ENCODE assay signal across 33 cellular contexts in the genomic region with DNA sequence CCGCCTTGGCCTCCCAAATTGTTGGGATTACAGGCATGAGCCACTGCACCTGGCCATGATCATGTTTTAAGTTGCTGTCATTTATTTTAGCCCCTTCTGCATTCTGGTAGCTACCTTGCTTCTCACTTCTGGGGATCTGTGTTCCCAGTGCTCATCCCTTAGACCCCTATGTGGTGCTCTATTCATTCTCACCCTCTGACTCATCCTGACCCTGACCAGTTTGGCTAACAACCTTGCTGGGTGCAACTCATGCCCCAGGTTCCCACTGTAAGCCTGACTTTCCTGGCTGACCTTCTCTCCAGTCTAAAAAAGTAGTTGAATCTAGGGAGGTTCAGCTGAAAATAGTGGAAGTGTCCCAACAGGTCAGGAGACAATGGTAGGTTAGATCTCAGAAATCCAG. TPM values are rescaled to one million over a fixed set of nuclear protein-coding genes. Genes with fewer than 3 reads are reported as not detected.
"Had no signal": no experiment of that assay in that cellular context is flagged by ENCODE, and none has a peak within 500 bp of the region (broad histone marks: within the 10 kb centered on the region; RNA-seq: fewer than 3 reads in every experiment).

No MANE protein-coding gene starts in this region.

- H3K36me3 Mint-ChIP-seq: naive thymus-derived CD4-positive, alpha-beta T cell; natural killer cell; stimulated activated effector memory CD8-positive, alpha-beta T cell treated with anti-CD3 and anti-CD28 coated beads, Interleukin-12 subunit alpha, Interleukin-12 subunit beta, amount 100 ng/mL, for 72 hours; type B pancreatic cell had no signal

- H3K4me3 ChIP-seq: ovary, psoas muscle, skin epidermis, smooth muscle cell, spleen, suprapubic skin, testis, tibial artery, transverse colon, upper lobe of right lung, uterus had no signal

- DNase-seq: naive thymus-derived CD4-positive, alpha-beta T cell; natural killer cell; occipital lobe; ovary; posterior cingulate gyrus; psoas muscle; right cardiac atrium; spleen; stimulated activated CD4-positive, alpha-beta T cell treated with anti-CD3 and anti-CD28 coated beads, Interleukin-12 subunit alpha, Interleukin-12 subunit beta, amount 100 ng/mL, for 4 hours; stimulated activated CD4-positive, alpha-beta T cell treated with anti-CD3 and anti-CD28 coated beads, Interleukin-1b, Interleukin-23, amount 100 ng/mL, for 48 hours; stimulated activated CD4-positive, alpha-beta T cell treated with anti-CD3 and anti-CD28 coated beads, Interleukin-4, amount 100 ng/mL, for 24 hours; stimulated activated naive CD4-positive, alpha-beta T cell; stimulated activated naive CD8-positive, alpha-beta T cell treated with anti-CD3 and anti-CD28 coated beads, Interleukin-15, amount 100 ng/mL, for 72 hours; stimulated activated naive CD8-positive, alpha-beta T cell treated with anti-CD3 and anti-CD28 coated beads, Interleukin-15, Interleukin-2, amounts not matched to agents 100 U/mL and 50 U/mL, for 24 hours; substantia nigra; testis; tibial artery; transverse colon; upper lobe of right lung; uterus had no signal

- H3K4me1 ChIP-seq: parathyroid adenoma, psoas muscle, spleen, suprapubic skin, testis, transverse colon, upper lobe of right lung, uterus had no signal

- H2AFZ ChIP-seq: parathyroid adenoma had no signal

- H3K9me3 Mint-ChIP-seq: natural killer cell; nephron; stimulated activated effector memory CD8-positive, alpha-beta T cell treated with anti-CD3 and anti-CD28 coated beads, Interleukin-12 subunit alpha, Interleukin-12 subunit beta, amount 100 ng/mL, for 72 hours; stimulated activated naive CD8-positive, alpha-beta T cell treated with anti-CD3 and anti-CD28 coated beads, Interleukin-15, amount 100 ng/mL, for 72 hours; type B pancreatic cell had no signal

- H3K27ac Mint-ChIP-seq: natural killer cell; nephron; progenitor cell of endocrine pancreas; stimulated activated effector memory CD8-positive, alpha-beta T cell treated with anti-CD3 and anti-CD28 coated beads, Interleukin-12 subunit alpha, Interleukin-12 subunit beta, amount 100 ng/mL, for 72 hours; type B pancreatic cell had no signal

- H3K27me3 Mint-ChIP-seq: progenitor cell of endocrine pancreas, type B pancreatic cell had no signal

- H3K27ac ChIP-seq: ovary, parathyroid adenoma, psoas muscle, skin epidermis, spleen, suprapubic skin, testis, tibial artery, transverse colon, upper lobe of right lung, uterus had no signal

- H3K27me3 ChIP-seq: ovary, spleen, testis, tibial artery, transverse colon, upper lobe of right lung, uterus had no signal

- H3K4me3 Mint-ChIP-seq: naive thymus-derived CD4-positive, alpha-beta T cell; natural killer cell; nephron; neural crest cell; stimulated activated effector memory CD8-positive, alpha-beta T cell treated with anti-CD3 and anti-CD28 coated beads, Interleukin-12 subunit alpha, Interleukin-12 subunit beta, amount 100 ng/mL, for 72 hours; stimulated activated naive CD8-positive, alpha-beta T cell treated with anti-CD3 and anti-CD28 coated beads, Interleukin-15, amount 100 ng/mL, for 72 hours; type B pancreatic cell had no signal

- H3K79me2 ChIP-seq: parathyroid adenoma had no signal

- H3K36me3 ChIP-seq: ovary, spleen, suprapubic skin, tibial artery, transverse colon, upper lobe of right lung, uterus had no signal

- H3K4me2 ChIP-seq: smooth muscle cell had no signal

- H3K4me1 Mint-ChIP-seq: natural killer cell; nephron; stimulated activated effector memory CD8-positive, alpha-beta T cell treated with anti-CD3 and anti-CD28 coated beads, Interleukin-12 subunit alpha, Interleukin-12 subunit beta, amount 100 ng/mL, for 72 hours; stimulated activated naive CD8-positive, alpha-beta T cell treated with anti-CD3 and anti-CD28 coated beads, Interleukin-15, amount 100 ng/mL, for 72 hours had no signal

- H3K9ac ChIP-seq: parathyroid adenoma had no signal

- ATAC-seq: naive thymus-derived CD4-positive, alpha-beta T cell; natural killer cell; psoas muscle; right cardiac atrium; sciatic nerve; stimulated activated effector memory CD8-positive, alpha-beta T cell treated with anti-CD3 and anti-CD28 coated beads, Interleukin-12 subunit alpha, Interleukin-12 subunit beta, amount 100 ng/mL, for 72 hours; stimulated activated naive CD8-positive, alpha-beta T cell treated with anti-CD3 and anti-CD28 coated beads, Interleukin-15, amount 100 ng/mL, for 72 hours; stimulated activated naive CD8-positive, alpha-beta T cell treated with anti-CD3 and anti-CD28 coated beads, Interleukin-15, Interleukin-2, amounts not matched to agents 100 U/mL and 50 U/mL, for 24 hours; upper lobe of right lung had no signal

- H3K9me3 ChIP-seq: ovary, psoas muscle, spleen, suprapubic skin, testis, tibial artery, transverse colon, upper lobe of right lung, uterus had no signal

RNA-seq across cellular contexts. Expression of a gene that starts 47.4 kb away (rescaled TPM):
- total RNA-seq: naive thymus-derived CD4-positive, alpha-beta T cell; natural killer cell; neural crest cell; occipital lobe; osteoblast; ovary; progenitor cell of endocrine pancreas; psoas muscle; renal cortical epithelial cell; right cardiac atrium; sciatic nerve; smooth muscle cell; spleen; suprapubic skin; testis; transverse colon; upper lobe of right lung; urinary bladder; uterus had no signal
